1 cellular context compared by ENCODE assay signal in the genomic region with DNA sequence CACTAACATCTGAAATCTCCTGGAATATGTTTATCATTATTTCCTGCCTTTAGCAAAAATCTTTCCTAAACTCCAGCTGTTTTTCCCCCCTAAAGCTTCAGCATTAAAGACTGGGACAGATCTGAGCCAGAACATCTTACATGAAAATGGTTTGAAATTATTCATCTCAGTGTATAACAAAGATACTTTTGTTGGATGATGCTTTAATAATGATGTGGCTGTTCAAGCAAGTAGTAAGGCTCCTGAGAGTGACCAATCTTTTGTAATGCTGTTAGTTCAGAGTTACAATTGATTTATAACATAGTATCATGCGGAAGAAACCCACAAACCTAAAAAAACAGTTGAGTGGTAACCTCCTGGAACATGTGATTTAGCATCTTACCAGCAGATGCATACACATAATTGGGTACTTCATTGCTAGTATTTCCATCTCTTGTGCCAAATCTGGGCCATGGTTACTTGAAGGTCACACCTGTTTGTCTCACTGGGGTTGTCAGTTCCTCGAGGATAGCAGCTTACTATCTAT.
TF ChIP-seq lines count a peak whose summit lies in the region.

No MANE protein-coding gene starts in this region.

TF ChIP-seq in K562, 482 proteins besides CTCF, POLR2A, EP300 and RAD21 (continued from another document):
- TF ChIP-seq ZNF592 (IDR thresholded peaks at IDR 0.05): no peak
TF ChIP-seq in K562: peak in this region for 1.
